1 cellular context compared by ENCODE assay signal in genomic region chr10:118286051-118286838, GRCh38.
TF ChIP-seq lines count a peak whose summit lies in the region.

No MANE protein-coding gene starts in this region.

TF ChIP-seq in GM23338, 12 proteins besides CTCF, POLR2A, EP300 and RAD21 (continued from another document):
- TF ChIP-seq REST (IDR thresholded peaks at IDR 0.05; ENCODE audit: unreplicated experiment) (no peak), STAT1 (IDR thresholded peaks at IDR 0.05; ENCODE audit: unreplicated experiment) (no peak), ETS1 (IDR thresholded peaks at IDR 0.05) (no peak), ZNF114 (CRISPR knock-in tag; IDR thresholded peaks at IDR 0.05) (no peak), POLR2AphosphoS5 (IDR thresholded peaks at IDR 0.05; ENCODE audit: low read depth) (no peak), CREB1 (CRISPR knock-in tag; IDR thresholded peaks at IDR 0.05; ENCODE audit: low read depth) (no peak), NANOG (IDR thresholded peaks at IDR 0.05; ENCODE audit: borderline replicate concordance) (no peak), JUNB (IDR thresholded peaks at IDR 0.05; ENCODE audit: unreplicated experiment) (no peak), ZNF462 (CRISPR knock-in tag; IDR thresholded peaks at IDR 0.05) (no peak), EZH2phosphoT487 (IDR thresholded peaks at IDR 0.05; ENCODE audit: unreplicated experiment) (no peak), ZNF331 (CRISPR knock-in tag; IDR thresholded peaks at IDR 0.05; ENCODE audit: low read depth) (no peak)
